ENCODE assay signal across 16 cellular contexts in genomic region chr21:34935868-34936267, GRCh38.
DNase-seq lines count a peak whose midpoint lies in the region; ATAC-seq and TF ChIP-seq lines count a peak whose summit lies in the region.
"Had no signal": no experiment of that assay in that cellular context is flagged by ENCODE, and none has a peak within 500 bp of the region (broad histone marks: within the 10 kb centered on the region; RNA-seq: fewer than 3 reads in every experiment).

No MANE protein-coding gene starts in this region.

- intact Hi-C loops in IMR-90 (cut with micrococcal nuclease), result no loop called here

- no peaks in the 10 kb centered on the region for H3K27me3 ChIP-seq in IMR-90 (ENCODE audit: control insufficient read depth, insufficient read depth, low read length)
- H3K27me3 ChIP-seq: ascending aorta, stomach had no signal

- no TSS peak for BruUV-seq in IMR-90 (replicated peaks; lab: Mats Ljungman, UMichigan)

- H3K9ac ChIP-seq in IMR-90 (ENCODE audit: low read depth, low read length), result no peak overlapping the region

- peak overlapping the region; percentile 42 for H3K4me3 Mint-ChIP-seq in activated naive CD4-positive, alpha-beta T cell treated with anti-CD3 and anti-CD28 coated beads, Interleukin-2, amount 10 ng/mL, durations not matched to agents 7 days and 5 days
- peak overlapping the region; percentile 38 to 75 (median 62) for H3K4me3 Mint-ChIP-seq in naive thymus-derived CD8-positive, alpha-beta T cell
- H3K4me3 Mint-ChIP-seq: dendritic cell treated with granulocyte-macrophage colony-stimulating factor and Interleukin-4, amounts not matched to agents 40 ng/mL and 50 ng/mL, for 4 days had no signal

- in situ Hi-C loops in IMR-90 (cut with MboI; ENCODE audit: low sequenced_read_pairs), result no loop called here

- peak overlapping the region; percentile 43; the same call in 1 of the 2 replicates for H2BK120ac ChIP-seq in IMR-90 (ENCODE audit: low read depth, low read length)

- no peak overlapping the region for H3K4ac ChIP-seq in IMR-90 (ENCODE audit: low read depth, low read length)

- H3K27me3 Mint-ChIP-seq in activated naive CD4-positive, alpha-beta T cell treated with anti-CD3 and anti-CD28 coated beads, Interleukin-2, amount 10 ng/mL, durations not matched to agents 7 days and 5 days, result no peaks in the 10 kb centered on the region
- H3K27me3 Mint-ChIP-seq in naive thymus-derived CD8-positive, alpha-beta T cell, result no peaks in the 10 kb centered on the region
- H3K27me3 Mint-ChIP-seq: dendritic cell treated with granulocyte-macrophage colony-stimulating factor and Interleukin-4, amounts not matched to agents 40 ng/mL and 50 ng/mL, for 4 days had no signal

- H3K36me3 ChIP-seq in IMR-90 (ENCODE audit: control insufficient read depth, insufficient read depth, low read length), result no peaks in the 10 kb centered on the region
- H3K36me3 ChIP-seq: ascending aorta, stomach had no signal

- H2AK5ac ChIP-seq in IMR-90 (ENCODE audit: low read depth, low read length), result no peak overlapping the region

- dilution Hi-C loops in IMR-90 (cut with HindIII; ENCODE audit: low sequenced_read_pairs, unreplicated experiment), result no loop called here

- TF ChIP-seq RAD21 in IMR-90 (IDR thresholded peaks at IDR 0.05; ENCODE audit: low read length), result no peak

- CTCF ChIA-PET in IMR-90 (lab: Yijun Ruan, JAX), result interaction anchor here (0.6 to 0.9 kb wide), 3 partner anchors 12 to 62 kb away, joined by 3 to 6 read pairs (median 3); no protein-coding TSS in a partner anchor
- CTCF ChIA-PET in activated naive CD4-positive, alpha-beta T cell treated with anti-CD3 and anti-CD28 coated beads, Interleukin-2, amount 10 ng/mL, durations not matched to agents 7 days and 5 days (lab: Charles Lee), result interaction anchor here (1.1 to 2.7 kb wide), 4 partner anchors 11 to 111 kb away, joined by 3 to 10 read pairs (median 6); no protein-coding TSS in a partner anchor

- no peak overlapping the region for H2AFZ ChIP-seq in IMR-90 (replicated peaks; ENCODE audit: low read length, poor library complexity)

- no peak overlapping the region for H3K14ac ChIP-seq in IMR-90 (replicated peaks; ENCODE audit: low read depth, low read length)

- H4K8ac ChIP-seq in IMR-90 (ENCODE audit: low read depth in 2 of 2, low read length in 2 of 2), result peak overlapping the region in 1 of 2 experiments; percentile 47; a peak in 2 of 4 replicates

- no peak overlapping the region for H2BK5ac ChIP-seq in IMR-90 (ENCODE audit: low read depth, low read length, poor library complexity, severe bottlenecking)

- H3K27ac Mint-ChIP-seq in activated naive CD4-positive, alpha-beta T cell treated with anti-CD3 and anti-CD28 coated beads, Interleukin-2, amount 10 ng/mL, durations not matched to agents 7 days and 5 days, result peak overlapping the region; percentile 99
- H3K27ac Mint-ChIP-seq in naive thymus-derived CD8-positive, alpha-beta T cell, result peak overlapping the region; percentile 58 to 99 (median 94)
- H3K27ac Mint-ChIP-seq: dendritic cell treated with granulocyte-macrophage colony-stimulating factor and Interleukin-4, amounts not matched to agents 40 ng/mL and 50 ng/mL, for 4 days had no signal

- no peak overlapping the region for H2AK9ac ChIP-seq in IMR-90 (replicated peaks; ENCODE audit: low read depth, low read length, poor library complexity)

- H3K4me3 ChIP-seq in IMR-90 (ENCODE audit: insufficient read depth, low read depth, low read length), result no peak overlapping the region
- H3K4me3 ChIP-seq: ascending aorta, stomach had no signal

- H3K79me1 ChIP-seq in IMR-90 (ENCODE audit: low read depth in 1 of 2, low read length in 2 of 2), result peaks cover 0 to 6% of the 10 kb centered on the region in 2 experiments; a peak in 1 of 4 replicates

- H3K4me1 ChIP-seq in IMR-90 (ENCODE audit: control insufficient read depth, insufficient read depth, low read length), result peaks cover 15% of the 10 kb centered on the region
- H3K4me1 ChIP-seq: ascending aorta had no signal

- H3K18ac ChIP-seq in IMR-90 (ENCODE audit: low read depth, low read length), result no peak overlapping the region

- POLR2A ChIA-PET in IMR-90 (lab: Charles Lee; ENCODE audit: unreplicated experiment), result no interaction called here
- POLR2A ChIA-PET in naive thymus-derived CD8-positive, alpha-beta T cell (lab: Charles Lee), result interaction anchor here (0.6 to 2.3 kb wide), 8 partner anchors 9 to 116 kb away, joined by 3 to 13 read pairs (median 4); no protein-coding TSS in a partner anchor

- no peaks in the 10 kb centered on the region for H4K20me1 ChIP-seq in IMR-90 (ENCODE audit: insufficient read depth, low read length)

- H4K91ac ChIP-seq in IMR-90 (ENCODE audit: insufficient read depth, low read depth, low read length), result no peak overlapping the region

- no peak for TF ChIP-seq CTCF in IMR-90 (conservative IDR thresholded peaks at IDR 0.05; ENCODE audit: low read depth, low read length)

- peaks cover 2% of the 10 kb centered on the region; the same call in 1 of the 2 replicates for H3K9me1 ChIP-seq in IMR-90 (ENCODE audit: insufficient read depth, low read length)

- H3K4me2 ChIP-seq in IMR-90 (ENCODE audit: low read depth, low read length), result peak overlapping the region; percentile 68

- WGBS in IMR-90 (ENCODE audit: extremely low coverage in 2 of 2, insufficient read length in 1 of 2), 2 experiments, result no CpG with 5 or more reads among the region's 5 CpGs

- no peak overlapping the region for H3K23ac ChIP-seq in IMR-90 (ENCODE audit: low read depth, low read length)

- peaks cover 8% of the 10 kb centered on the region for H3K36me3 Mint-ChIP-seq in activated naive CD4-positive, alpha-beta T cell treated with anti-CD3 and anti-CD28 coated beads, Interleukin-2, amount 10 ng/mL, durations not matched to agents 7 days and 5 days
- H3K36me3 Mint-ChIP-seq in naive thymus-derived CD8-positive, alpha-beta T cell, result peaks cover 0 to 2% (median 0%) of the 10 kb centered on the region in 3 donors

- no peak overlapping the region for H2BK20ac ChIP-seq in IMR-90 (ENCODE audit: low read depth, low read length)

- H2BK15ac ChIP-seq in IMR-90 (ENCODE audit: low read depth, low read length), result 0 out of 3 replicates have a peak overlapping the region, but pooled peaks have one; percentile 12

- DNase-seq in DMS 273 (lab: John Stamatoyannopoulos, UW; ENCODE audit: unreplicated experiment) (peak; percentile 16), DMS 273 treated with DMSO at 0.1 percent for 48 hours (lab: John Stamatoyannopoulos, UW) (no peak), IMR-90 (no peak), medulla oblongata (ENCODE audit: extremely low spot score) (no peak), HuH-7 (ENCODE audit: low spot score) (no peak)
- DNase-seq in activated naive CD4-positive, alpha-beta T cell treated with anti-CD3 and anti-CD28 coated beads, Interleukin-2, amount 10 ng/mL, durations not matched to agents 7 days and 5 days, result no peak
- peak in 1 of 10 donors; percentile 17 for DNase-seq in naive thymus-derived CD8-positive, alpha-beta T cell
- DNase-seq: Kasumi-1; stimulated activated CD4-positive, alpha-beta T cell treated with anti-CD3 and anti-CD28 coated beads, Interleukin-4, amount 100 ng/mL, for 4 hours; stomach; T-helper 9 cell had no signal

- 0 out of 2 replicates have a peak, but pooled peaks have one; percentile 42 for ATAC-seq in IMR-90 (ENCODE audit: low read depth)
- ATAC-seq in naive thymus-derived CD8-positive, alpha-beta T cell, result peak in 1 of 2 donors; percentile 5
- no peak for ATAC-seq in GM18519 (IDR thresholded peaks at IDR 0.05; ENCODE audit: low FRiP score, unreplicated experiment)
- ATAC-seq: sciatic nerve had no signal

- peaks cover 87% of the 10 kb centered on the region for H3K4me1 Mint-ChIP-seq in activated naive CD4-positive, alpha-beta T cell treated with anti-CD3 and anti-CD28 coated beads, Interleukin-2, amount 10 ng/mL, durations not matched to agents 7 days and 5 days
- H3K4me1 Mint-ChIP-seq in naive thymus-derived CD8-positive, alpha-beta T cell, result peaks cover 48 to 93% (median 87%) of the 10 kb centered on the region in 4 donors

- no peaks in the 10 kb centered on the region for H3K9me3 ChIP-seq in IMR-90 (ENCODE audit: control insufficient read depth, insufficient read depth, low read length)
- H3K9me3 ChIP-seq: ascending aorta, stomach had no signal

- H3K9me3 Mint-ChIP-seq in activated naive CD4-positive, alpha-beta T cell treated with anti-CD3 and anti-CD28 coated beads, Interleukin-2, amount 10 ng/mL, durations not matched to agents 7 days and 5 days, result no peaks in the 10 kb centered on the region
- peaks cover 0 to 8% (median 0%) of the 10 kb centered on the region in 9 donors for H3K9me3 Mint-ChIP-seq in naive thymus-derived CD8-positive, alpha-beta T cell
- H3K9me3 Mint-ChIP-seq: dendritic cell treated with granulocyte-macrophage colony-stimulating factor and Interleukin-4, amounts not matched to agents 40 ng/mL and 50 ng/mL, for 4 days had no signal

- no peak overlapping the region for H3K56ac ChIP-seq in IMR-90 (ENCODE audit: extremely low read depth, insufficient read depth, low read length)

- no peak overlapping the region for H4K5ac ChIP-seq in IMR-90 (ENCODE audit: low read depth, low read length)

- no peak for TF ChIP-seq POLR2A in IMR-90 (IDR thresholded peaks at IDR 0.05; ENCODE audit: low read depth, low read length)

- no peak overlapping the region for H3K27ac ChIP-seq in IMR-90 (ENCODE audit: insufficient read depth, low read length)
- H3K27ac ChIP-seq: 22Rv1, ascending aorta had no signal

TF ChIP-seq in IMR-90, 13 proteins besides CTCF, POLR2A, EP300 and RAD21 (continues in another document):
- TF ChIP-seq SMC3 (IDR thresholded peaks at IDR 0.05; ENCODE audit: low read depth, low read length) (no peak), FOS (IDR thresholded peaks at IDR 0.05; ENCODE audit: low read depth, low read length) (no peak), RCOR1 (IDR thresholded peaks at IDR 0.05; ENCODE audit: insufficient replicate concordance, low read length) (no peak), BHLHE40 (IDR thresholded peaks at IDR 0.05; ENCODE audit: low read depth, low read length) (no peak), RFX5 (IDR thresholded peaks at IDR 0.05; ENCODE audit: low read depth, low read length) (no peak), MAFK (IDR thresholded peaks at IDR 0.05; ENCODE audit: low read depth, low read length) (no peak), NFE2L2 (IDR thresholded peaks at IDR 0.05; ENCODE audit: low read depth, low read length) (no peak), MAZ (IDR thresholded peaks at IDR 0.05; ENCODE audit: borderline replicate concordance, low read depth, low read length) (no peak), ELK1 (IDR thresholded peaks at IDR 0.05; ENCODE audit: borderline replicate concordance, low read depth, low read length) (no peak), CEBPB (IDR thresholded peaks at IDR 0.05; ENCODE audit: low read depth, low read length) (no peak)
